In the genomic region with DNA sequence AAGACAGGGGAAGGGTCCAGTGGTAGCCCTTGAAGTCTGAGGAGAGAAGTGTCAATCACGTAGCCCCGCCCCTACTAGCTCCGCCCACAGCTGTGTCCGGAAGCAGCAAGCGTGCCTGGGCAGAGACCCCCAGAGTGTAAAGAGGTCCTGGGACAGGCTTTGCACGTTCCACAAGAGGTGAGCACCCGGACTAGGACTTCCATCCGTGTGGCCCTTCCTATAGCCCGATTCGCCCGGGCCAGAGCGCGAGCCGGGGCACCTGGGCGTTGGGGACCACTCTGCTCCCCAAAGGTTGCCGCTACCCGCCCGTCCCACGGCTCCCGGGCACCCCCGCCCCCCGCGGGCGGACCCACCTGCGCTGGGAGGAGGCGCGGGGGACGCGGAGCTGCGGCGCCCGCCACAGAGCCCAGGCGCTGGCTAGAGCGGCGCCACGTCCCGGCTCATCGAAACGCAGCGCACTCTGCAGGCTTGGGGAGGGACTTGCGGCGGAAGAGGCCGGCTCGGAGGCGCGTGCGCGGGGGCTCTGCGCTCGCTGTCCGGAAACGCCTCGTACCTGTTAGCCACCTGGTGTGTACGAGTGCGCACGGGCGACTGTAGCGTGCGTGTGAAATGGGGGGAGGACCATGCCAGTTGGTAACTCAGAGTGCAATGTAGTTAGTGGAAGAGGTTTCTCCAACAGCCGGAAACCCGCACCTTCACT, we compare ENCODE assay signal across 1 cellular context.
TF ChIP-seq lines count a peak whose summit lies in the region.

TSS of gene RABGGTA (minus strand) at position 464 of the 700 bp plus-strand sequence. CDS start 482 bp downstream, outside the sequence.

TF ChIP-seq in K562, 482 proteins besides CTCF, POLR2A, EP300 and RAD21 (continued from another document and continues in another):
- TF ChIP-seq, protein P1, sequence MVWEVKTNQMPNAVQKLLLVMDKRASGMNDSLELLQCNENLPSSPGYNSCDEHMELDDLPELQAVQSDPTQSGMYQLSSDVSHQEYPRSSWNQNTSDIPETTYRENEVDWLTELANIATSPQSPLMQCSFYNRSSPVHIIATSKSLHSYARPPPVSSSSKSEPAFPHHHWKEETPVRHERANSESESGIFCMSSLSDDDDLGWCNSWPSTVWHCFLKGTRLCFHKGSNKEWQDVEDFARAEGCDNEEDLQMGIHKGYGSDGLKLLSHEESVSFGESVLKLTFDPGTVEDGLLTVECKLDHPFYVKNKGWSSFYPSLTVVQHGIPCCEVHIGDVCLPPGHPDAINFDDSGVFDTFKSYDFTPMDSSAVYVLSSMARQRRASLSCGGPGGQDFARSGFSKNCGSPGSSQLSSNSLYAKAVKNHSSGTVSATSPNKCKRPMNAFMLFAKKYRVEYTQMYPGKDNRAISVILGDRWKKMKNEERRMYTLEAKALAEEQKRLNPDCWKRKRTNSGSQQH (CRISPR knock-in tag; IDR thresholded peaks at IDR 0.05): no peak
- TF ChIP-seq PKNOX1 (IDR thresholded peaks at IDR 0.05) (peak; percentile 98), ZNF444 (CRISPR knock-in tag; IDR thresholded peaks at IDR 0.05) (no peak), MIER1 (IDR thresholded peaks at IDR 0.05; ENCODE audit: low read depth) (no peak), TFE3 (CRISPR knock-in tag; IDR thresholded peaks at IDR 0.05) (no peak), ZNF41 (CRISPR knock-in tag; conservative IDR thresholded peaks at IDR 0.05) (no peak), PCBP1 (IDR thresholded peaks at IDR 0.05; ENCODE audit: low read depth, low read length, poor library complexity, severe bottlenecking) (peak; percentile 84), SMC3 (conservative IDR thresholded peaks at IDR 0.05; ENCODE audit: insufficient read depth, low read depth, low read length) (0 out of 2 replicates have a peak, but pooled peaks have one; percentile 18), ZNF507 (tag; conservative IDR thresholded peaks at IDR 0.05) (no peak), EWSR1 (IDR thresholded peaks at IDR 0.05; ENCODE audit: borderline replicate concordance, low read depth, partially characterized antibody) (no peak), RBM17 (IDR thresholded peaks at IDR 0.05; ENCODE audit: borderline replicate concordance, low read depth, low read length) (no peak), ZNF140 (CRISPR knock-in tag; IDR thresholded peaks at IDR 0.05) (no peak), HDAC6 (IDR thresholded peaks at IDR 0.05; ENCODE audit: low read depth, low read length) (no peak), ZNF766 (CRISPR knock-in tag; conservative IDR thresholded peaks at IDR 0.05) (peak; percentile 59; the same call in 1 of the 2 replicates), GATAD2B (IDR thresholded peaks at IDR 0.05; ENCODE audit: borderline replicate concordance) (no peak; the same call in 1 of the 2 replicates), ZNF280A (IDR thresholded peaks at IDR 0.05; ENCODE audit: low read depth, partially characterized antibody) (no peak), NR0B1 (IDR thresholded peaks at IDR 0.05; ENCODE audit: partially characterized antibody) (no peak), GTF2B (IDR thresholded peaks at IDR 0.05; ENCODE audit: extremely low read depth, insufficient read length) (no peak), ZNF707 (CRISPR knock-in tag; conservative IDR thresholded peaks at IDR 0.05) (no peak), GABPB1 (CRISPR knock-in tag; IDR thresholded peaks at IDR 0.05) (peak; percentile 81), WHSC1 (IDR thresholded peaks at IDR 0.05; ENCODE audit: low read length) (no peak), ZNF586 (CRISPR knock-in tag; conservative IDR thresholded peaks at IDR 0.05) (no peak), MAFF (IDR thresholded peaks at IDR 0.05; ENCODE audit: low read length) (no peak), CBX1 (IDR thresholded peaks at IDR 0.05; ENCODE audit: low read depth) (0 out of 2 replicates have a peak, but pooled peaks have one; percentile 60), CGGBP1 (CRISPR knock-in tag; IDR thresholded peaks at IDR 0.05) (no peak), E2F6 (IDR thresholded peaks at IDR 0.05; ENCODE audit: borderline replicate concordance in 1 of 2, extremely low read depth in 1 of 2, insufficient read depth in 1 of 2, insufficient read length in 1 of 2, low read depth in 1 of 2, low read length in 1 of 2, poor library complexity in 1 of 2, severe bottlenecking in 1 of 2) (peak; percentile 79 to 91), ARID2 (IDR thresholded peaks at IDR 0.05) (no peak), ZBTB5 (IDR thresholded peaks at IDR 0.05) (no peak), KAT2B (IDR thresholded peaks at IDR 0.05; ENCODE audit: low read depth, low read length) (no peak), L3MBTL2 (IDR thresholded peaks at IDR 0.05) (peak; percentile 91), TCF7L2 (IDR thresholded peaks at IDR 0.05; ENCODE audit: low read depth, low read length) (no peak), MCM5 (IDR thresholded peaks at IDR 0.05; ENCODE audit: low read depth) (no peak), CHD4 (IDR thresholded peaks at IDR 0.05; ENCODE audit: insufficient read depth, insufficient replicate concordance, low read depth, low read length, poor library complexity, severe bottlenecking) (no peak), THRA (IDR thresholded peaks at IDR 0.05) (no peak), TCF7 (IDR thresholded peaks at IDR 0.05; ENCODE audit: borderline replicate concordance) (no peak)
- TF ChIP-seq, protein P2, sequence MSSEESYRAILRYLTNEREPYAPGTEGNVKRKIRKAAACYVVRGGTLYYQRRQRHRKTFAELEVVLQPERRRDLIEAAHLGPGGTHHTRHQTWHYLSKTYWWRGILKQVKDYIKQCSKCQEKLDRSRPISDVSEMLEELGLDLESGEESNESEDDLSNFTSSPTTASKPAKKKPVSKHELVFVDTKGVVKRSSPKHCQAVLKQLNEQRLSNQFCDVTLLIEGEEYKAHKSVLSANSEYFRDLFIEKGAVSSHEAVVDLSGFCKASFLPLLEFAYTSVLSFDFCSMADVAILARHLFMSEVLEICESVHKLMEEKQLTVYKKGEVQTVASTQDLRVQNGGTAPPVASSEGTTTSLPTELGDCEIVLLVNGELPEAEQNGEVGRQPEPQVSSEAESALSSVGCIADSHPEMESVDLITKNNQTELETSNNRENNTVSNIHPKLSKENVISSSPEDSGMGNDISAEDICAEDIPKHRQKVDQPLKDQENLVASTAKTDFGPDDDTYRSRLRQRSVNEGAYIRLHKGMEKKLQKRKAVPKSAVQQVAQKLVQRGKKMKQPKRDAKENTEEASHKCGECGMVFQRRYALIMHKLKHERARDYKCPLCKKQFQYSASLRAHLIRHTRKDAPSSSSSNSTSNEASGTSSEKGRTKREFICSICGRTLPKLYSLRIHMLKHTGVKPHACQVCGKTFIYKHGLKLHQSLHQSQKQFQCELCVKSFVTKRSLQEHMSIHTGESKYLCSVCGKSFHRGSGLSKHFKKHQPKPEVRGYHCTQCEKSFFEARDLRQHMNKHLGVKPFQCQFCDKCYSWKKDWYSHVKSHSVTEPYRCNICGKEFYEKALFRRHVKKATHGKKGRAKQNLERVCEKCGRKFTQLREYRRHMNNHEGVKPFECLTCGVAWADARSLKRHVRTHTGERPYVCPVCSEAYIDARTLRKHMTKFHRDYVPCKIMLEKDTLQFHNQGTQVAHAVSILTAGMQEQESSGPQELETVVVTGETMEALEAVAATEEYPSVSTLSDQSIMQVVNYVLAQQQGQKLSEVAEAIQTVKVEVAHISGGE (CRISPR knock-in tag; IDR thresholded peaks at IDR 0.05): peak in 1 of 3 experiments; percentile 73; a peak in 1 of 6 replicates
- TF ChIP-seq, protein P3, sequence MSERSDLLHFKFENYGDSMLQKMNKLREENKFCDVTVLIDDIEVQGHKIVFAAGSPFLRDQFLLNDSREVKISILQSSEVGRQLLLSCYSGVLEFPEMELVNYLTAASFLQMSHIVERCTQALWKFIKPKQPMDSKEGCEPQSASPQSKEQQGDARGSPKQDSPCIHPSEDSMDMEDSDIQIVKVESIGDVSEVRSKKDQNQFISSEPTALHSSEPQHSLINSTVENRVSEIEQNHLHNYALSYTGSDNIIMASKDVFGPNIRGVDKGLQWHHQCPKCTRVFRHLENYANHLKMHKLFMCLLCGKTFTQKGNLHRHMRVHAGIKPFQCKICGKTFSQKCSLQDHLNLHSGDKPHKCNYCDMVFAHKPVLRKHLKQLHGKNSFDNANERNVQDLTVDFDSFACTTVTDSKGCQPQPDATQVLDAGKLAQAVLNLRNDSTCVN (CRISPR knock-in tag; IDR thresholded peaks at IDR 0.05): no peak
